In genomic region chr1:121546830-121547680, GRCh38 we compare ENCODE assay signal across 13 cellular contexts.
DNase-seq lines count a peak whose midpoint lies in the region; ATAC-seq and TF ChIP-seq lines count a peak whose summit lies in the region.
"Had no signal": no experiment of that assay in that cellular context is flagged by ENCODE, and none has a peak within 500 bp of the region (broad histone marks: within the 10 kb centered on the region; RNA-seq: fewer than 3 reads in every experiment).

No MANE protein-coding gene starts in this region.

- 77% methylated on average over 3 of the region's 3 CpGs for WGBS in mammary epithelial cell (ENCODE audit: low coverage, missing lambda C conversion rate)

- no peak overlapping the region for H3K27ac Mint-ChIP-seq in activated T-cell treated with anti-CD3 and anti-CD28 coated beads, Interleukin-2, amount 50 U/mL, for 72 hours

- peaks cover 0 to 3% of the 10 kb centered on the region in 2 donors for H3K9me3 Mint-ChIP-seq in activated T-cell treated with anti-CD3 and anti-CD28 coated beads, Interleukin-2, amount 50 U/mL, for 72 hours

- no peak overlapping the region for H3K4me3 ChIP-seq in LNCaP clone FGC (ENCODE audit: low read depth, low read length)
- no peak overlapping the region for H3K4me3 ChIP-seq in mammary epithelial cell (replicated peaks in 1 of 3; ENCODE audit: insufficient read depth in 1 of 3, low read depth in 2 of 3, low read length in 3 of 3)
- H3K4me3 ChIP-seq: ascending aorta, dorsolateral prefrontal cortex had no signal

- no peaks in the 10 kb centered on the region for H3K36me3 ChIP-seq in mammary epithelial cell (ENCODE audit: insufficient read depth, low read length)
- H3K36me3 ChIP-seq: ascending aorta had no signal

- no peaks in the 10 kb centered on the region for H3K79me2 ChIP-seq in mammary epithelial cell (ENCODE audit: insufficient read depth, low read length)

- no peaks in the 10 kb centered on the region for H3K9me3 ChIP-seq in mammary epithelial cell (replicated peaks; ENCODE audit: insufficient read depth, low read length)
- H3K9me3 ChIP-seq: ascending aorta, SK-N-SH had no signal

- DNase-seq in Daoy (ENCODE audit: low read depth) (peak; percentile 27), LNCaP clone FGC (ENCODE audit: low read depth) (peak; percentile 97), mammary epithelial cell (peak; percentile 6), renal cortical epithelial cell (ENCODE audit: low read depth) (peak; percentile 29), caudate nucleus (lab: John Stamatoyannopoulos, UW) (no peak)
- DNase-seq in activated T-cell treated with anti-CD3 and anti-CD28 coated beads, Interleukin-2, amount 50 U/mL, for 72 hours: no peak
- DNase-seq: activated effector memory CD4-positive, alpha-beta T cell treated with Interleukin-2 at 50 U/mL for 16 hours; dorsolateral prefrontal cortex; naive thymus-derived CD8-positive, alpha-beta T cell; NCI-H2227 treated with DMSO at 0.1 percent for 48 hours; SK-N-SH had no signal

- no TSS peak for BruUV-seq in mammary epithelial cell (replicated peaks; lab: Mats Ljungman, UMichigan)

- no peak overlapping the region for H3K4me3 Mint-ChIP-seq in activated T-cell treated with anti-CD3 and anti-CD28 coated beads, Interleukin-2, amount 50 U/mL, for 72 hours
- H3K4me3 Mint-ChIP-seq: naive thymus-derived CD8-positive, alpha-beta T cell had no signal

- H3K27ac ChIP-seq in mammary epithelial cell (ENCODE audit: insufficient read depth, low read depth, low read length) (no peak overlapping the region), caudate nucleus (ENCODE audit: low read depth, low read length) (no peak overlapping the region)
- H3K27ac ChIP-seq: ascending aorta, dorsolateral prefrontal cortex had no signal

- no peaks in the 10 kb centered on the region for H3K27me3 ChIP-seq in mammary epithelial cell (ENCODE audit: insufficient read depth, low read length)
- H3K27me3 ChIP-seq: ascending aorta, dorsolateral prefrontal cortex had no signal

- no peaks in the 10 kb centered on the region for H4K20me1 ChIP-seq in mammary epithelial cell (ENCODE audit: insufficient read depth, low read length)

- intact Hi-C loops in mammary epithelial cell (cut with micrococcal nuclease): no loop called here

- no peaks in the 10 kb centered on the region for H3K36me3 Mint-ChIP-seq in activated T-cell treated with anti-CD3 and anti-CD28 coated beads, Interleukin-2, amount 50 U/mL, for 72 hours (ENCODE audit: insufficient read depth in 2 of 2)
- H3K36me3 Mint-ChIP-seq: naive thymus-derived CD8-positive, alpha-beta T cell had no signal

- CTCF ChIA-PET in mammary epithelial cell (lab: Charles Lee; ENCODE audit: low non-redundant PET): no interaction called here

- dilution Hi-C loops in mammary epithelial cell (cut with HindIII; ENCODE audit: low sequenced_read_pairs): no loop called here

- H3K4me1 Mint-ChIP-seq in activated T-cell treated with anti-CD3 and anti-CD28 coated beads, Interleukin-2, amount 50 U/mL, for 72 hours (ENCODE audit: low read depth): peaks cover 21% of the 10 kb centered on the region

- no peaks in the 10 kb centered on the region for H3K27me3 Mint-ChIP-seq in activated T-cell treated with anti-CD3 and anti-CD28 coated beads, Interleukin-2, amount 50 U/mL, for 72 hours (ENCODE audit: low read depth)
- H3K27me3 Mint-ChIP-seq: naive thymus-derived CD8-positive, alpha-beta T cell had no signal

- H3K4me1 ChIP-seq in mammary epithelial cell (ENCODE audit: insufficient read depth, low read length): peaks cover 3% of the 10 kb centered on the region
- H3K4me1 ChIP-seq: ascending aorta had no signal

- H2AFZ ChIP-seq in mammary epithelial cell (ENCODE audit: low read depth, low read length): no peak overlapping the region

- ATAC-seq in GM19395 (IDR thresholded peaks at IDR 0.05; ENCODE audit: unreplicated experiment): no peak
- ATAC-seq in activated T-cell treated with anti-CD3 and anti-CD28 coated beads, Interleukin-2, amount 50 U/mL, for 72 hours (replicated peaks in 1 of 2): no peak

- in situ Hi-C loops in mammary epithelial cell (cut with MboI; ENCODE audit: low sequenced_read_pairs in 2 of 2): no loop called here

- H3K9ac ChIP-seq in mammary epithelial cell (ENCODE audit: insufficient read depth, low read length): no peak overlapping the region
- H3K9ac ChIP-seq: SK-N-SH had no signal

- TF ChIP-seq CTCF in LNCaP clone FGC (IDR thresholded peaks at IDR 0.05; ENCODE audit: control insufficient read depth, extremely low read depth, insufficient read depth) (peak; percentile 20; the same call in 1 of the 2 replicates), mammary epithelial cell (conservative IDR thresholded peaks at IDR 0.05 in 1 of 2, IDR thresholded peaks at IDR 0.05 in 1 of 2; ENCODE audit: extremely low read depth in 1 of 2, insufficient read depth in 1 of 2, low read depth in 1 of 2, low read length in 2 of 2) (no peak)

- no peak overlapping the region for H3K4me2 ChIP-seq in mammary epithelial cell (ENCODE audit: insufficient read depth, low read depth, low read length)
- H3K4me2 ChIP-seq: SK-N-SH had no signal

Comparison
In these comparisons a context has a peak if more than half of its experiments do, and no peak if none do; other contexts are left out.
1. DNase-seq: peak in Daoy (single experiment), LNCaP clone FGC (single experiment), mammary epithelial cell (single experiment) and renal cortical epithelial cell (single experiment); none in activated T-cell treated with anti-CD3 and anti-CD28 coated beads, Interleukin-2, amount 50 U/mL, for 72 hours (0 of 2) and caudate nucleus (0 of 61).